2 cellular contexts compared by ENCODE assay signal in genomic region chr2:63790491-63790890, GRCh38.
TF ChIP-seq lines count a peak whose summit lies in the region.

No MANE protein-coding gene starts in this region.

TF ChIP-seq in IMR-90, 13 proteins besides CTCF, POLR2A, EP300 and RAD21:
- no peak for TF ChIP-seq CEBPB (IDR thresholded peaks at IDR 0.05; ENCODE audit: low read depth, low read length)
- no peak for TF ChIP-seq RFX5 (IDR thresholded peaks at IDR 0.05; ENCODE audit: low read depth, low read length)
- TF ChIP-seq RCOR1 (IDR thresholded peaks at IDR 0.05; ENCODE audit: insufficient replicate concordance, low read length), result no peak
- no peak for TF ChIP-seq USF2 (IDR thresholded peaks at IDR 0.05; ENCODE audit: low read depth, low read length)
- TF ChIP-seq NFE2L2 (IDR thresholded peaks at IDR 0.05; ENCODE audit: low read depth, low read length), result no peak
- TF ChIP-seq CHD1 (IDR thresholded peaks at IDR 0.05; ENCODE audit: low read depth, low read length), result no peak
- TF ChIP-seq, protein P1, sequence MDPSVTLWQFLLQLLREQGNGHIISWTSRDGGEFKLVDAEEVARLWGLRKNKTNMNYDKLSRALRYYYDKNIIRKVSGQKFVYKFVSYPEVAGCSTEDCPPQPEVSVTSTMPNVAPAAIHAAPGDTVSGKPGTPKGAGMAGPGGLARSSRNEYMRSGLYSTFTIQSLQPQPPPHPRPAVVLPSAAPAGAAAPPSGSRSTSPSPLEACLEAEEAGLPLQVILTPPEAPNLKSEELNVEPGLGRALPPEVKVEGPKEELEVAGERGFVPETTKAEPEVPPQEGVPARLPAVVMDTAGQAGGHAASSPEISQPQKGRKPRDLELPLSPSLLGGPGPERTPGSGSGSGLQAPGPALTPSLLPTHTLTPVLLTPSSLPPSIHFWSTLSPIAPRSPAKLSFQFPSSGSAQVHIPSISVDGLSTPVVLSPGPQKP (IDR thresholded peaks at IDR 0.05; ENCODE audit: borderline replicate concordance, low read depth, low read length), result no peak
- TF ChIP-seq MXI1 (IDR thresholded peaks at IDR 0.05; ENCODE audit: borderline replicate concordance, low read depth, low read length), result no peak
- TF ChIP-seq FOS (IDR thresholded peaks at IDR 0.05; ENCODE audit: low read depth, low read length), result no peak
- TF ChIP-seq MAFK (IDR thresholded peaks at IDR 0.05; ENCODE audit: low read depth, low read length), result no peak
- no peak for TF ChIP-seq MAZ (IDR thresholded peaks at IDR 0.05; ENCODE audit: borderline replicate concordance, low read depth, low read length)
- TF ChIP-seq SMC3 (IDR thresholded peaks at IDR 0.05; ENCODE audit: low read depth, low read length), result no peak
- no peak for TF ChIP-seq BHLHE40 (IDR thresholded peaks at IDR 0.05; ENCODE audit: low read depth, low read length)

TF ChIP-seq in GM12878, 131 proteins besides CTCF, POLR2A, EP300 and RAD21:
- TF ChIP-seq RUNX3 (IDR thresholded peaks at IDR 0.05; ENCODE audit: low read length) (no peak), NBN (IDR thresholded peaks at IDR 0.05) (no peak), MYC (IDR thresholded peaks at IDR 0.05; ENCODE audit: insufficient read depth, insufficient read length, insufficient replicate concordance, low read length, severe bottlenecking) (no peak), BACH1 (IDR thresholded peaks at IDR 0.05; ENCODE audit: borderline replicate concordance) (no peak), GATAD2B (conservative IDR thresholded peaks at IDR 0.05; ENCODE audit: low read depth) (no peak), HDGF (IDR thresholded peaks at IDR 0.05) (no peak), MTA3 (IDR thresholded peaks at IDR 0.05; ENCODE audit: borderline replicate concordance, low read length) (no peak), ZBTB40 (IDR thresholded peaks at IDR 0.05; ENCODE audit: borderline replicate concordance) (no peak), USF2 (IDR thresholded peaks at IDR 0.05; ENCODE audit: borderline replicate concordance, low read depth, low read length) (no peak), IRF5 (IDR thresholded peaks at IDR 0.05; ENCODE audit: borderline replicate concordance) (no peak), HDAC6 (IDR thresholded peaks at IDR 0.05; ENCODE audit: unreplicated experiment) (no peak), BRCA1 (IDR thresholded peaks at IDR 0.05; ENCODE audit: low read depth, low read length) (no peak), EED (IDR thresholded peaks at IDR 0.05; ENCODE audit: low read depth) (no peak), SREBF2 (IDR thresholded peaks at IDR 0.05; ENCODE audit: low read length) (no peak), MYB (IDR thresholded peaks at IDR 0.05; ENCODE audit: borderline replicate concordance, low read depth, low read length) (no peak), CBFB (IDR thresholded peaks at IDR 0.05; ENCODE audit: low read depth) (no peak)
- TF ChIP-seq, protein P2, sequence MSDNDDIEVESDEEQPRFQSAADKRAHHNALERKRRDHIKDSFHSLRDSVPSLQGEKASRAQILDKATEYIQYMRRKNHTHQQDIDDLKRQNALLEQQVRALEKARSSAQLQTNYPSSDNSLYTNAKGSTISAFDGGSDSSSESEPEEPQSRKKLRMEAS (IDR thresholded peaks at IDR 0.05; ENCODE audit: low read depth, low read length), result no peak
- TF ChIP-seq, protein P3, sequence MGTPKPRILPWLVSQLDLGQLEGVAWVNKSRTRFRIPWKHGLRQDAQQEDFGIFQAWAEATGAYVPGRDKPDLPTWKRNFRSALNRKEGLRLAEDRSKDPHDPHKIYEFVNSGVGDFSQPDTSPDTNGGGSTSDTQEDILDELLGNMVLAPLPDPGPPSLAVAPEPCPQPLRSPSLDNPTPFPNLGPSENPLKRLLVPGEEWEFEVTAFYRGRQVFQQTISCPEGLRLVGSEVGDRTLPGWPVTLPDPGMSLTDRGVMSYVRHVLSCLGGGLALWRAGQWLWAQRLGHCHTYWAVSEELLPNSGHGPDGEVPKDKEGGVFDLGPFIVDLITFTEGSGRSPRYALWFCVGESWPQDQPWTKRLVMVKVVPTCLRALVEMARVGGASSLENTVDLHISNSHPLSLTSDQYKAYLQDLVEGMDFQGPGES (IDR thresholded peaks at IDR 0.05), result no peak
- TF ChIP-seq, protein P4, sequence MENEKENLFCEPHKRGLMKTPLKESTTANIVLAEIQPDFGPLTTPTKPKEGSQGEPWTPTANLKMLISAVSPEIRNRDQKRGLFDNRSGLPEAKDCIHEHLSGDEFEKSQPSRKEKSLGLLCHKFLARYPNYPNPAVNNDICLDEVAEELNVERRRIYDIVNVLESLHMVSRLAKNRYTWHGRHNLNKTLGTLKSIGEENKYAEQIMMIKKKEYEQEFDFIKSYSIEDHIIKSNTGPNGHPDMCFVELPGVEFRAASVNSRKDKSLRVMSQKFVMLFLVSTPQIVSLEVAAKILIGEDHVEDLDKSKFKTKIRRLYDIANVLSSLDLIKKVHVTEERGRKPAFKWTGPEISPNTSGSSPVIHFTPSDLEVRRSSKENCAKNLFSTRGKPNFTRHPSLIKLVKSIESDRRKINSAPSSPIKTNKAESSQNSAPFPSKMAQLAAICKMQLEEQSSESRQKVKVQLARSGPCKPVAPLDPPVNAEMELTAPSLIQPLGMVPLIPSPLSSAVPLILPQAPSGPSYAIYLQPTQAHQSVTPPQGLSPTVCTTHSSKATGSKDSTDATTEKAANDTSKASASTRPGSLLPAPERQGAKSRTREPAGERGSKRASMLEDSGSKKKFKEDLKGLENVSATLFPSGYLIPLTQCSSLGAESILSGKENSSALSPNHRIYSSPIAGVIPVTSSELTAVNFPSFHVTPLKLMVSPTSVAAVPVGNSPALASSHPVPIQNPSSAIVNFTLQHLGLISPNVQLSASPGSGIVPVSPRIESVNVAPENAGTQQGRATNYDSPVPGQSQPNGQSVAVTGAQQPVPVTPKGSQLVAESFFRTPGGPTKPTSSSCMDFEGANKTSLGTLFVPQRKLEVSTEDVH (IDR thresholded peaks at IDR 0.05; ENCODE audit: low read depth, partially characterized antibody), result no peak
- TF ChIP-seq, protein P5, sequence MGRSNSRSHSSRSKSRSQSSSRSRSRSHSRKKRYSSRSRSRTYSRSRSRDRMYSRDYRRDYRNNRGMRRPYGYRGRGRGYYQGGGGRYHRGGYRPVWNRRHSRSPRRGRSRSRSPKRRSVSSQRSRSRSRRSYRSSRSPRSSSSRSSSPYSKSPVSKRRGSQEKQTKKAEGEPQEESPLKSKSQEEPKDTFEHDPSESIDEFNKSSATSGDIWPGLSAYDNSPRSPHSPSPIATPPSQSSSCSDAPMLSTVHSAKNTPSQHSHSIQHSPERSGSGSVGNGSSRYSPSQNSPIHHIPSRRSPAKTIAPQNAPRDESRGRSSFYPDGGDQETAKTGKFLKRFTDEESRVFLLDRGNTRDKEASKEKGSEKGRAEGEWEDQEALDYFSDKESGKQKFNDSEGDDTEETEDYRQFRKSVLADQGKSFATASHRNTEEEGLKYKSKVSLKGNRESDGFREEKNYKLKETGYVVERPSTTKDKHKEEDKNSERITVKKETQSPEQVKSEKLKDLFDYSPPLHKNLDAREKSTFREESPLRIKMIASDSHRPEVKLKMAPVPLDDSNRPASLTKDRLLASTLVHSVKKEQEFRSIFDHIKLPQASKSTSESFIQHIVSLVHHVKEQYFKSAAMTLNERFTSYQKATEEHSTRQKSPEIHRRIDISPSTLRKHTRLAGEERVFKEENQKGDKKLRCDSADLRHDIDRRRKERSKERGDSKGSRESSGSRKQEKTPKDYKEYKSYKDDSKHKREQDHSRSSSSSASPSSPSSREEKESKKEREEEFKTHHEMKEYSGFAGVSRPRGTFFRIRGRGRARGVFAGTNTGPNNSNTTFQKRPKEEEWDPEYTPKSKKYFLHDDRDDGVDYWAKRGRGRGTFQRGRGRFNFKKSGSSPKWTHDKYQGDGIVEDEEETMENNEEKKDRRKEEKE (IDR thresholded peaks at IDR 0.05), result no peak
TF ChIP-seq in GM12878: peak in this region for 0.
